In genomic region chr17:68886401-68886800, GRCh38 we compare ENCODE assay signal across 12 cellular contexts.
A peak's percentile ranks its signal among the peaks of the same experiment; 100 is the strongest.
DNase-seq lines count a peak whose midpoint lies in the region; ATAC-seq and TF ChIP-seq lines count a peak whose summit lies in the region.
"Had no signal": no experiment of that assay in that cellular context is flagged by ENCODE, and none has a peak within 500 bp of the region (broad histone marks: within the 10 kb centered on the region; RNA-seq: fewer than 3 reads in every experiment).

No MANE protein-coding gene starts in this region.

- TF ChIP-seq POLR2A in HCT116 (IDR thresholded peaks at IDR 0.05; ENCODE audit: borderline replicate concordance, extremely low read depth, insufficient read depth, insufficient read length) (no peak), vagina (IDR thresholded peaks at IDR 0.05) (no peak)

- no peak overlapping the region for H3K9ac ChIP-seq in HCT116 (ENCODE audit: low read length)

- no peaks in the 10 kb centered on the region for H3K9me3 ChIP-seq in HCT116 (ENCODE audit: control insufficient read depth in 1 of 2, insufficient read depth in 1 of 2, low read depth in 1 of 2, low read length in 2 of 2)
- no peaks in the 10 kb centered on the region for H3K9me3 ChIP-seq in vagina

- H3K9me3 Mint-ChIP-seq in central memory CD8-positive, alpha-beta T cell, result no peaks in the 10 kb centered on the region
- H3K9me3 Mint-ChIP-seq: CD4-positive, alpha-beta T cell had no signal

- H3K4me3 ChIP-seq in HCT116 (replicated peaks in 1 of 2; ENCODE audit: low read depth in 1 of 2, low read length in 2 of 2) (no peak overlapping the region), vagina (no peak overlapping the region)
- H3K4me3 ChIP-seq: GM12878, K562 had no signal

- no peak overlapping the region for H3K27ac ChIP-seq in HCT116 (ENCODE audit: low read depth, low read length)
- peak overlapping the region; percentile 61 for H3K27ac ChIP-seq in vagina

- intact Hi-C loops in HCT116 (cut with micrococcal nuclease) (no loop called here), vagina (cut with DNase I) (no loop called here)

- peak overlapping the region; percentile 51 for H2AFZ ChIP-seq in HCT116 (ENCODE audit: low read depth, low read length, poor library complexity, severe bottlenecking)

- peak overlapping the region; percentile 17 for H3K27ac Mint-ChIP-seq in central memory CD8-positive, alpha-beta T cell (ENCODE audit: low read depth)
- H3K27ac Mint-ChIP-seq: B cell; CD4-positive, alpha-beta T cell had no signal

- no peaks in the 10 kb centered on the region for H3K4me1 Mint-ChIP-seq in central memory CD8-positive, alpha-beta T cell
- H3K4me1 Mint-ChIP-seq: B cell had no signal

- no peak for ATAC-seq in HCT116
- ATAC-seq in central memory CD8-positive, alpha-beta T cell (replicated peaks; ENCODE audit: extremely low read depth, poor library complexity, severe bottlenecking), result no peak
- ATAC-seq in HG03520 (IDR thresholded peaks at IDR 0.05; ENCODE audit: unreplicated experiment), result no peak
- ATAC-seq: GM12878, K562 had no signal

- RAD21 ChIA-PET in HCT116 (lab: Charles Lee; ENCODE audit: low non-redundant PET in 1 of 2, low total read pairs in 2 of 2, uncharacterized antibody in 2 of 2, unreplicated experiment in 2 of 2), result no interaction called here

- H3K9me2 ChIP-seq in HCT116 (ENCODE audit: insufficient read depth), result peaks cover 5% of the 10 kb centered on the region; the same call in 1 of the 2 replicates

- H3K4me2 ChIP-seq in HCT116 (ENCODE audit: low read length), result no peak overlapping the region

- TF ChIP-seq CTCF in HCT116 (IDR thresholded peaks at IDR 0.05 in 2 of 3, conservative IDR thresholded peaks at IDR 0.05 in 1 of 3; ENCODE audit: borderline replicate concordance in 1 of 3, insufficient read depth in 1 of 3, low read depth in 2 of 3, low read length in 2 of 3), result no peak
- TF ChIP-seq CTCF in vagina (IDR thresholded peaks at IDR 0.05), result no peak

- H3K79me2 ChIP-seq in HCT116 (ENCODE audit: insufficient read depth, low read length), result no peaks in the 10 kb centered on the region

- H3K36me3 ChIP-seq in HCT116 (ENCODE audit: control insufficient read depth in 1 of 2, insufficient read depth in 2 of 2, low read length in 2 of 2) (no peaks in the 10 kb centered on the region), vagina (peaks cover 0 to 21% of the 10 kb centered on the region in 2 donors)

- POLR2A ChIA-PET in HCT116 (lab: Charles Lee), result no interaction called here

- CTCF ChIA-PET in HCT116 (lab: Charles Lee), result no interaction called here

- H3K36me3 Mint-ChIP-seq in central memory CD8-positive, alpha-beta T cell (ENCODE audit: insufficient read depth), result no peaks in the 10 kb centered on the region

- TF ChIP-seq RAD21 in HCT116 (IDR thresholded peaks at IDR 0.05; ENCODE audit: low read depth), result no peak

- peak; percentile 55 for DNase-seq in DMS53 (lab: John Stamatoyannopoulos, UW)
- no peak for DNase-seq in HCT116 (ENCODE audit: low read depth, low spot score)
- no peak for DNase-seq in central memory CD8-positive, alpha-beta T cell (ENCODE audit: low spot score in 2 of 2)
- no peak for DNase-seq in vagina (ENCODE audit: extremely low spot score in 2 of 2)
- DNase-seq in epidermal melanocyte (ENCODE audit: insufficient read length, low spot score), result no peak
- DNase-seq in NCI-H510A (lab: John Stamatoyannopoulos, UW), result no peak
- DNase-seq: C1 segment of cervical spinal cord; CD4-positive, alpha-beta T cell had no signal

- H4K20me1 ChIP-seq in HCT116 (ENCODE audit: insufficient read depth), result no peaks in the 10 kb centered on the region

- H3K27me3 Mint-ChIP-seq in central memory CD8-positive, alpha-beta T cell, result peaks cover 44% of the 10 kb centered on the region
- H3K27me3 Mint-ChIP-seq: CD4-positive, alpha-beta T cell had no signal

- no peak overlapping the region for H3K4me3 Mint-ChIP-seq in central memory CD8-positive, alpha-beta T cell
- H3K4me3 Mint-ChIP-seq: B cell; CD4-positive, alpha-beta T cell had no signal

- H3K27me3 ChIP-seq in HCT116 (ENCODE audit: insufficient read depth, low read length), result no peaks in the 10 kb centered on the region
- H3K27me3 ChIP-seq in vagina, result no peaks in the 10 kb centered on the region

- BruUV-seq in HCT116 (replicated peaks; lab: Mats Ljungman, UMichigan), result no TSS peak

- H3K4me1 ChIP-seq in HCT116 (ENCODE audit: control insufficient read depth in 1 of 2, insufficient read depth in 2 of 2, low read length in 2 of 2) (no peaks in the 10 kb centered on the region), vagina (peaks cover 8% of the 10 kb centered on the region)

TF ChIP-seq in HCT116, 20 proteins besides CTCF, POLR2A, EP300 and RAD21:
- TF ChIP-seq POLR2AphosphoS5 (IDR thresholded peaks at IDR 0.05; ENCODE audit: low read depth, low read length), result no peak
- TF ChIP-seq FOSL1 (IDR thresholded peaks at IDR 0.05; ENCODE audit: low read depth), result no peak
- TF ChIP-seq ATF3 (IDR thresholded peaks at IDR 0.05), result no peak
- no peak for TF ChIP-seq ZNF274 (IDR thresholded peaks at IDR 0.05; ENCODE audit: low read depth, low read length)
- no peak for TF ChIP-seq SRF (IDR thresholded peaks at IDR 0.05; ENCODE audit: low read depth)
- TF ChIP-seq EZH2 (IDR thresholded peaks at IDR 0.05), result no peak
- TF ChIP-seq SP1 (IDR thresholded peaks at IDR 0.05; ENCODE audit: low read depth), result no peak
